1 cellular context compared by ENCODE assay signal in genomic region chr11:20084921-20085814, GRCh38.
TF ChIP-seq lines count a peak whose summit lies in the region.

No MANE protein-coding gene starts in this region.

TF ChIP-seq in HepG2, 621 proteins besides CTCF, POLR2A, EP300 and RAD21 (continued from another document and continues in another):
- TF ChIP-seq SOX6 (IDR thresholded peaks at IDR 0.05) (no peak), SOX6 (CRISPR knock-in tag; IDR thresholded peaks at IDR 0.05) (peak; percentile 61; the same call in 1 of the 2 replicates), SMARCE1 (IDR thresholded peaks at IDR 0.05; ENCODE audit: borderline replicate concordance) (no peak), ZFX (CRISPR knock-in tag; IDR thresholded peaks at IDR 0.05; ENCODE audit: low read depth) (peak; percentile 16), ZNF280D (CRISPR knock-in tag; IDR thresholded peaks at IDR 0.05) (no peak), ZSCAN30 (CRISPR knock-in tag; IDR thresholded peaks at IDR 0.05) (no peak), ZNF780A (CRISPR knock-in tag; IDR thresholded peaks at IDR 0.05) (no peak), SMAD1 (CRISPR knock-in tag; IDR thresholded peaks at IDR 0.05; ENCODE audit: borderline replicate concordance, low read depth) (no peak), SMYD3 (CRISPR knock-in tag; IDR thresholded peaks at IDR 0.05) (peak; percentile 47; the same call in 1 of the 2 replicates), HNF1B (CRISPR knock-in tag; IDR thresholded peaks at IDR 0.05) (no peak), CAMTA2 (CRISPR knock-in tag; IDR thresholded peaks at IDR 0.05; ENCODE audit: borderline replicate concordance) (no peak), ZNF496 (CRISPR knock-in tag; IDR thresholded peaks at IDR 0.05; ENCODE audit: insufficient replicate concordance) (no peak), NR2F1 (CRISPR knock-in tag; IDR thresholded peaks at IDR 0.05) (no peak), ETV6 (CRISPR knock-in tag; conservative IDR thresholded peaks at IDR 0.05) (no peak), TBL1XR1 (IDR thresholded peaks at IDR 0.05; ENCODE audit: borderline replicate concordance, low read length, partially characterized antibody) (no peak), ZNF574 (CRISPR knock-in tag; IDR thresholded peaks at IDR 0.05) (no peak), ZNF34 (CRISPR knock-in tag; IDR thresholded peaks at IDR 0.05; ENCODE audit: borderline replicate concordance) (no peak), MAX (IDR thresholded peaks at IDR 0.05) (0 out of 2 replicates have a peak, but pooled peaks have one; percentile 29), SPEN (CRISPR knock-in tag; IDR thresholded peaks at IDR 0.05; ENCODE audit: low read depth) (no peak), ZNF552 (CRISPR knock-in tag; IDR thresholded peaks at IDR 0.05; ENCODE audit: borderline replicate concordance) (no peak), HNRNPL (IDR thresholded peaks at IDR 0.05; ENCODE audit: low read depth, low read length) (no peak), ZNF333 (CRISPR knock-in tag; IDR thresholded peaks at IDR 0.05; ENCODE audit: borderline replicate concordance) (no peak), HMG20B (CRISPR knock-in tag; conservative IDR thresholded peaks at IDR 0.05) (no peak), HMGXB3 (CRISPR knock-in tag; IDR thresholded peaks at IDR 0.05; ENCODE audit: borderline replicate concordance) (no peak), MATR3 (CRISPR knock-in tag; IDR thresholded peaks at IDR 0.05) (no peak), ZFP36L2 (CRISPR knock-in tag; IDR thresholded peaks at IDR 0.05) (no peak), ZNF530 (CRISPR knock-in tag; IDR thresholded peaks at IDR 0.05; ENCODE audit: low read depth) (no peak), KDM6A (CRISPR knock-in tag; IDR thresholded peaks at IDR 0.05; ENCODE audit: low read depth) (no peak), FOXO4 (CRISPR knock-in tag; conservative IDR thresholded peaks at IDR 0.05) (no peak), SCMH1 (CRISPR knock-in tag; IDR thresholded peaks at IDR 0.05; ENCODE audit: borderline replicate concordance) (no peak), ZNF724P (CRISPR knock-in tag; IDR thresholded peaks at IDR 0.05; ENCODE audit: borderline replicate concordance) (no peak), CREBL2 (CRISPR knock-in tag; IDR thresholded peaks at IDR 0.05; ENCODE audit: borderline replicate concordance) (no peak), CBX2 (IDR thresholded peaks at IDR 0.05; ENCODE audit: low read depth, low read length) (no peak), CBX2 (CRISPR knock-in tag; IDR thresholded peaks at IDR 0.05; ENCODE audit: low read depth) (no peak), FOXP1 (IDR thresholded peaks at IDR 0.05) (no peak), FOXP1 (CRISPR knock-in tag; IDR thresholded peaks at IDR 0.05) (peak; percentile 25; the same call in 1 of the 2 replicates), TRIM24 (CRISPR knock-in tag; IDR thresholded peaks at IDR 0.05) (no peak), IKZF5 (CRISPR knock-in tag; IDR thresholded peaks at IDR 0.05) (no peak; the same call in 1 of the 2 replicates), HNF1A (IDR thresholded peaks at IDR 0.05; ENCODE audit: low read depth) (peak; percentile 22; the same call in 1 of the 2 replicates), HNF1A (CRISPR knock-in tag; IDR thresholded peaks at IDR 0.05; ENCODE audit: borderline replicate concordance) (no peak), TRIM22 (IDR thresholded peaks at IDR 0.05) (no peak)
